In genomic region chr17:63191610-63192009, GRCh38 we compare ENCODE assay signal across 24 cellular contexts.
DNase-seq lines count a peak whose midpoint lies in the region; ATAC-seq and TF ChIP-seq lines count a peak whose summit lies in the region.
"Had no signal": no experiment of that assay in that cellular context is flagged by ENCODE, and none has a peak within 500 bp of the region (broad histone marks: within the 10 kb centered on the region; RNA-seq: fewer than 3 reads in every experiment).

No MANE protein-coding gene starts in this region.

- H3K27ac Mint-ChIP-seq in naive B cell, result peak overlapping the region; percentile 55 to 93 (median 82)
- H3K27ac Mint-ChIP-seq: activated CD4-positive, alpha-beta memory T cell treated with anti-CD3 and anti-CD28 coated beads for 36 hours; activated naive CD4-positive, alpha-beta T cell treated with anti-CD3 and anti-CD28 coated beads, Interleukin-2, amount 10 ng/mL, durations not matched to agents 7 days and 5 days; activated T-cell treated with anti-CD3 and anti-CD28 coated beads, Interleukin-2, amount 50 U/mL, for 24 hours; CD8-positive, alpha-beta T cell; nephron; progenitor cell of endocrine pancreas; T-helper 1 cell treated with Interleukin-12 subunit alpha and Interleukin-12 subunit beta and Interleukin-4 antibody, amounts not matched to agents 30 μg/mL and 1 μg/mL, for 36 hours had no signal

- peaks cover 40 to 64% (median 54%) of the 10 kb centered on the region in 3 donors for H3K4me1 Mint-ChIP-seq in naive B cell
- H3K4me1 Mint-ChIP-seq: nephron had no signal

- peaks cover 0 to 4% of the 10 kb centered on the region in 2 donors for H3K36me3 Mint-ChIP-seq in naive B cell
- H3K36me3 Mint-ChIP-seq: activated naive CD4-positive, alpha-beta T cell treated with anti-CD3 and anti-CD28 coated beads, Interleukin-2, amount 10 ng/mL, durations not matched to agents 7 days and 5 days had no signal

- no peaks in the 10 kb centered on the region for H3K27me3 Mint-ChIP-seq in naive B cell
- H3K27me3 Mint-ChIP-seq: activated CD4-positive, alpha-beta memory T cell treated with anti-CD3 and anti-CD28 coated beads for 36 hours; activated naive CD4-positive, alpha-beta T cell treated with anti-CD3 and anti-CD28 coated beads, Interleukin-2, amount 10 ng/mL, durations not matched to agents 7 days and 5 days; activated T-cell treated with anti-CD3 and anti-CD28 coated beads, Interleukin-2, amount 50 U/mL, for 24 hours; progenitor cell of endocrine pancreas had no signal

- H3K27me3 ChIP-seq in BLaER1, result no peaks in the 10 kb centered on the region
- no peaks in the 10 kb centered on the region for H3K27me3 ChIP-seq in BE2C
- H3K27me3 ChIP-seq: ascending aorta had no signal

- no peak overlapping the region for H3K9ac ChIP-seq in BLaER1

- peak; percentile 95 to 96 for ATAC-seq in naive B cell (ENCODE audit: low read depth in 2 of 2)
- ATAC-seq: CD8-positive, alpha-beta T cell had no signal

- TF ChIP-seq POLR2A in NB4 (IDR thresholded peaks at IDR 0.05; ENCODE audit: extremely low read depth, insufficient read length), result no peak

- H3K4me3 ChIP-seq in BLaER1 (no peak overlapping the region), NB4 (ENCODE audit: low read depth, low read length) (no peak overlapping the region), BE2C (ENCODE audit: low read depth, low read length) (no peak overlapping the region)
- H3K4me3 ChIP-seq: ascending aorta, HAP-1, smooth muscle cell had no signal

- no peak overlapping the region for H3K27ac ChIP-seq in BLaER1
- peak overlapping the region; percentile 78 for H3K27ac ChIP-seq in cingulate gyrus (ENCODE audit: low read depth, low read length)
- H3K27ac ChIP-seq: ascending aorta, HL-60, VCaP had no signal

- no peaks in the 10 kb centered on the region for H4K20me1 ChIP-seq in BLaER1

- H3K4me3 Mint-ChIP-seq in naive B cell, result peak overlapping the region in 7 of 8 donors; percentile 52 to 80 (median 61)
- H3K4me3 Mint-ChIP-seq: activated CD4-positive, alpha-beta memory T cell treated with anti-CD3 and anti-CD28 coated beads for 36 hours; activated naive CD4-positive, alpha-beta T cell treated with anti-CD3 and anti-CD28 coated beads, Interleukin-2, amount 10 ng/mL, durations not matched to agents 7 days and 5 days; activated T-cell treated with anti-CD3 and anti-CD28 coated beads, Interleukin-2, amount 50 U/mL, for 24 hours; CD8-positive, alpha-beta T cell; nephron; T-helper 1 cell treated with Interleukin-12 subunit alpha and Interleukin-12 subunit beta and Interleukin-4 antibody, amounts not matched to agents 30 μg/mL and 1 μg/mL, for 36 hours had no signal

- H3K4me1 ChIP-seq in BLaER1 (peaks cover 8% of the 10 kb centered on the region), BE2C (no peaks in the 10 kb centered on the region)

- H3K9me3 ChIP-seq in BLaER1 (no peaks in the 10 kb centered on the region; the same call in 1 of the 2 replicates), BE2C (no peaks in the 10 kb centered on the region)
- H3K9me3 ChIP-seq: ascending aorta, HAP-1 had no signal

- DNase-seq in NB4 (ENCODE audit: low read depth) (peak; percentile 2), naive B cell (peak; percentile 64), NCI-H1417 treated with DMSO at 0.1 percent for 48 hours (lab: John Stamatoyannopoulos, UW) (no peak), SHP77 (lab: John Stamatoyannopoulos, UW) (no peak), BE2C (no peak), superior temporal gyrus (ENCODE audit: extremely low spot score) (no peak)
- DNase-seq: activated CD4-positive, alpha-beta memory T cell treated with anti-CD3 and anti-CD28 coated beads for 36 hours; activated naive CD4-positive, alpha-beta T cell treated with anti-CD3 and anti-CD28 coated beads, Interleukin-2, amount 10 ng/mL, durations not matched to agents 7 days and 5 days; activated T-cell treated with anti-CD3 and anti-CD28 coated beads, Interleukin-2, amount 50 U/mL, for 24 hours; CD8-positive, alpha-beta T cell; mesenchymal stem cell; NCI-H1105; NCI-H774; stimulated activated CD4-positive, alpha-beta T cell treated with anti-CD3 and anti-CD28 coated beads, Interleukin-4, amount 100 ng/mL, for 4 hours had no signal

- no peak for TF ChIP-seq CTCF in NB4 (IDR thresholded peaks at IDR 0.05; ENCODE audit: low read depth, low read length)
- TF ChIP-seq CTCF in BE2C (IDR thresholded peaks at IDR 0.05; ENCODE audit: low read depth, low read length), result no peak

- no peaks in the 10 kb centered on the region for H3K36me3 ChIP-seq in BLaER1
- H3K36me3 ChIP-seq in BE2C, result peaks cover 22% of the 10 kb centered on the region
- H3K36me3 ChIP-seq: ascending aorta, HAP-1 had no signal

- H3K4me2 ChIP-seq in BLaER1, result peak overlapping the region; percentile 38; the same call in 1 of the 2 replicates
- H3K4me2 ChIP-seq: smooth muscle cell had no signal

- peaks cover 0 to 13% (median 6%) of the 10 kb centered on the region in 7 donors for H3K9me3 Mint-ChIP-seq in naive B cell
- H3K9me3 Mint-ChIP-seq: nephron; T-helper 1 cell treated with Interleukin-12 subunit alpha and Interleukin-12 subunit beta and Interleukin-4 antibody, amounts not matched to agents 30 μg/mL and 1 μg/mL, for 36 hours had no signal

Comparison
In these comparisons a context has a peak if more than half of its experiments do, and no peak if none do; other contexts are left out.
1. DNase-seq: peak in NB4 (single experiment) and naive B cell (single experiment); none in NCI-H1417 treated with DMSO at 0.1 percent for 48 hours (single experiment), SHP77 (0 of 2), BE2C (single experiment) and superior temporal gyrus (single experiment).